ENCODE assay signal across 24 cellular contexts in the genomic region with DNA sequence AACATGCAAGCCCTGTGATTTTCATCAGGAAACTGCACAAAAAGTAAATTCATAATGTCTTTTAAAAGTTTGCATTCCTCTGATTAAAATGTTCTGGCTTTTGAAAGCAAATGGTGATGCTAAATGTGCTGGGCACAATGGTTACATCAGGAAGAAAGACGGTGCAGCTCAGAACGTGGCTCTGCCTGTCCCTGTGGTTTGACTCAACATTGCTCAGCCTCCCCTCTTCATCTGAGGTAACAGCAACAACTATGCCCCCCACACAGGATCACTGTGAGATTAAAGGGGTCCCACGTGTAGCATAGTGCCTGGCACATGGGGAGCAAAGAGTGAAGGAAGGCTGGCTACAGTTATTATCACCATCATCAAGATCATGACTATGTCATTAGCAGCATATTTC.
"Had no signal": no experiment of that assay in that cellular context is flagged by ENCODE, and none has a peak within 500 bp of the region (broad histone marks: within the 10 kb centered on the region; RNA-seq: fewer than 3 reads in every experiment).

No MANE protein-coding gene starts in this region.

- H3K36me3 Mint-ChIP-seq: activated naive CD4-positive, alpha-beta T cell treated with anti-CD3 and anti-CD28 coated beads, Interleukin-2, amount 10 ng/mL, durations not matched to agents 7 days and 5 days; activated naive CD8-positive, alpha-beta T cell treated with anti-CD3 and anti-CD28 coated beads, Interleukin-2, amount 10 ng/mL, durations not matched to agents 7 days and 5 days; immature natural killer cell; memory B cell; naive thymus-derived CD8-positive, alpha-beta T cell had no signal

- H3K9me3 ChIP-seq: ascending aorta, gastrocnemius medialis, spleen, transverse colon had no signal

- ATAC-seq: activated CD4-positive, CD25-positive, alpha-beta regulatory T cell treated with anti-CD3 and anti-CD28 coated beads, Interleukin-2, amount 50 U/mL, for 24 hours; gastrocnemius medialis; naive thymus-derived CD8-positive, alpha-beta T cell; right cardiac atrium had no signal

- H3K27me3 ChIP-seq: ascending aorta, brain microvascular endothelial cell, gastrocnemius medialis, spleen, transverse colon had no signal

- H3K36me3 ChIP-seq: ascending aorta, brain microvascular endothelial cell, gastrocnemius medialis, spleen, transverse colon had no signal

- FAIRE-seq: TTC549, urothelium cell line had no signal

- H3K9me3 Mint-ChIP-seq: activated naive CD4-positive, alpha-beta T cell treated with anti-CD3 and anti-CD28 coated beads, Interleukin-2, amount 10 ng/mL, durations not matched to agents 7 days and 5 days; activated naive CD8-positive, alpha-beta T cell treated with anti-CD3 and anti-CD28 coated beads, Interleukin-2, amount 10 ng/mL, durations not matched to agents 7 days and 5 days; memory B cell; T-helper 2 cell treated with Interferon-gamma antibody and Interleukin-4, amounts not matched to agents 5 μg/mL and 100 μg/mL, for 36 hours had no signal

- H3K4me1 Mint-ChIP-seq: activated naive CD4-positive, alpha-beta T cell treated with anti-CD3 and anti-CD28 coated beads, Interleukin-2, amount 10 ng/mL, durations not matched to agents 7 days and 5 days; activated naive CD8-positive, alpha-beta T cell treated with anti-CD3 and anti-CD28 coated beads, Interleukin-2, amount 10 ng/mL, durations not matched to agents 7 days and 5 days; immature natural killer cell; memory B cell; naive thymus-derived CD8-positive, alpha-beta T cell had no signal

- H3K4me3 ChIP-seq: ascending aorta, gastrocnemius medialis, spleen, transverse colon had no signal

- H3K4me3 Mint-ChIP-seq: activated naive CD4-positive, alpha-beta T cell treated with anti-CD3 and anti-CD28 coated beads, Interleukin-2, amount 10 ng/mL, durations not matched to agents 7 days and 5 days; activated naive CD8-positive, alpha-beta T cell treated with anti-CD3 and anti-CD28 coated beads, Interleukin-2, amount 10 ng/mL, durations not matched to agents 7 days and 5 days; immature natural killer cell; memory B cell; naive thymus-derived CD8-positive, alpha-beta T cell; T-helper 2 cell treated with Interferon-gamma antibody and Interleukin-4, amounts not matched to agents 5 μg/mL and 100 μg/mL, for 36 hours had no signal

- DNase-seq: activated CD4-positive, alpha-beta T cell treated with anti-CD3 and anti-CD28 coated beads for 48 hours; activated CD4-positive, alpha-beta T cell treated with anti-CD3 and anti-CD28 coated beads, Interleukin-2, amount 50 U/mL, for 48 hours; activated CD8-positive, alpha-beta memory T cell treated with anti-CD3 and anti-CD28 coated beads for 24 hours; activated effector memory CD4-positive, alpha-beta T cell treated with anti-CD3 and anti-CD28 coated beads, Interleukin-2, amount 50 U/mL, for 16 hours; activated naive CD4-positive, alpha-beta T cell treated with anti-CD3 and anti-CD28 coated beads, Interleukin-2, amount 10 ng/mL, durations not matched to agents 7 days and 5 days; activated naive CD8-positive, alpha-beta T cell treated with anti-CD3 and anti-CD28 coated beads, Interleukin-2, amount 10 ng/mL, durations not matched to agents 7 days and 5 days; brain microvascular endothelial cell; central memory CD4-positive, alpha-beta T cell; gastrocnemius medialis; hippocampal formation; immature natural killer cell; naive thymus-derived CD8-positive, alpha-beta T cell; right cardiac atrium; spleen; stimulated activated naive CD4-positive, alpha-beta T cell; T-helper 1 cell; transverse colon had no signal

- H3K27ac ChIP-seq: ascending aorta, brain microvascular endothelial cell, gastrocnemius medialis, spleen, transverse colon, VCaP had no signal

- H3K27ac Mint-ChIP-seq: activated naive CD4-positive, alpha-beta T cell treated with anti-CD3 and anti-CD28 coated beads, Interleukin-2, amount 10 ng/mL, durations not matched to agents 7 days and 5 days; activated naive CD8-positive, alpha-beta T cell treated with anti-CD3 and anti-CD28 coated beads, Interleukin-2, amount 10 ng/mL, durations not matched to agents 7 days and 5 days; immature natural killer cell; memory B cell; T-helper 2 cell treated with Interferon-gamma antibody and Interleukin-4, amounts not matched to agents 5 μg/mL and 100 μg/mL, for 36 hours had no signal
